ENCODE assay signal across 30 cellular contexts in the genomic region with DNA sequence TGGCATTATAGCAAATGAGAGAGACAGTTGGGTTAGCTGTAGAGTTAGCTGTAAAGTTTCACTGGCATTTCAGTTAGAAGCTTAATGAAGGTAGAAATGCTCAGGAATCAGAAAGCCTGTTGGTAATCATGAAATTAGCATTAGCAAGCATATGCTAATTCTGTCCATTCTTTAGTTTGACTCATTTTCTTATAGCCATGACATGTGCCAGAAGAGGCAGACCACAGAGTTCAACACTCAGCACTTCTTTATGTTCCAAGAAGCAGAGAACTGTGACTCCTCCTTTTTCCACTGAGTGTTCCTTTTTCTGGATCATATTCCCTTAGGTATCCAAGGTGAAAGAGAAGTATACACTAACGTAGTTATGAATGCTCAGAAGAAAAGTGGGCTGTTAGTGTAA.
"Had no signal": no experiment of that assay in that cellular context is flagged by ENCODE, and none has a peak within 500 bp of the region (broad histone marks: within the 10 kb centered on the region; RNA-seq: fewer than 3 reads in every experiment).

No MANE protein-coding gene starts in this region.

- H3K36me3 Mint-ChIP-seq: activated CD8-positive, alpha-beta memory T cell treated with anti-CD3 and anti-CD28 coated beads, Interleukin-2, amount 10 ng/mL, durations not matched to agents 7 days and 5 days; mesothelial cell of epicardium; stimulated activated effector memory CD8-positive, alpha-beta T cell treated with anti-CD3 and anti-CD28 coated beads, Interleukin-12 subunit alpha, Interleukin-12 subunit beta, amount 100 ng/mL, for 72 hours had no signal

- H3K27ac Mint-ChIP-seq: activated CD4-positive, alpha-beta T cell treated with anti-CD3 and anti-CD28 coated beads for 36 hours; activated CD8-positive, alpha-beta memory T cell treated with anti-CD3 and anti-CD28 coated beads, Interleukin-2, amount 10 ng/mL, durations not matched to agents 7 days and 5 days; activated CD8-positive, alpha-beta T cell treated with anti-CD3 and anti-CD28 coated beads, Interleukin-2, amount 10 ng/mL, durations not matched to agents 7 days and 5 days; activated naive CD8-positive, alpha-beta T cell treated with anti-CD3 and anti-CD28 coated beads for 36 hours; activated T-cell treated with anti-CD3 and anti-CD28 coated beads, Interleukin-2, amount 50 U/mL, for 72 hours; effector memory CD8-positive, alpha-beta T cell; mesothelial cell of epicardium; naive B cell; nephron progenitor cell; stimulated activated effector memory CD8-positive, alpha-beta T cell treated with anti-CD3 and anti-CD28 coated beads, Interleukin-12 subunit alpha, Interleukin-12 subunit beta, amount 100 ng/mL, for 72 hours; stimulated activated naive CD8-positive, alpha-beta T cell treated with anti-CD3 and anti-CD28 coated beads, Interleukin-15, Interleukin-2, amounts not matched to agents 100 ng/mL and 50 ng/mL, for 24 hours; T-cell had no signal

- H3K27me3 Mint-ChIP-seq: activated CD4-positive, alpha-beta T cell treated with anti-CD3 and anti-CD28 coated beads for 36 hours; activated CD8-positive, alpha-beta memory T cell treated with anti-CD3 and anti-CD28 coated beads, Interleukin-2, amount 10 ng/mL, durations not matched to agents 7 days and 5 days; activated naive CD8-positive, alpha-beta T cell treated with anti-CD3 and anti-CD28 coated beads for 36 hours; effector memory CD8-positive, alpha-beta T cell; naive B cell; stimulated activated naive CD8-positive, alpha-beta T cell treated with anti-CD3 and anti-CD28 coated beads, Interleukin-15, Interleukin-2, amounts not matched to agents 100 ng/mL and 50 ng/mL, for 24 hours; T-cell had no signal

- H3K4me3 ChIP-seq: body of pancreas, cardiac muscle cell, colonic mucosa, dorsolateral prefrontal cortex, heart right ventricle, thoracic aorta had no signal

- H3K27ac ChIP-seq: body of pancreas, cardiac muscle cell, colonic mucosa, dorsolateral prefrontal cortex, heart right ventricle, neutrophil, thoracic aorta had no signal

- H3K36me3 ChIP-seq: cardiac muscle cell, colonic mucosa, heart right ventricle, neutrophil, thoracic aorta had no signal

- DNase-seq: activated CD4-positive, alpha-beta T cell treated with anti-CD3 and anti-CD28 coated beads for 36 hours; activated CD4-positive, CD25-positive, alpha-beta regulatory T cell; activated CD8-positive, alpha-beta memory T cell treated with anti-CD3 and anti-CD28 coated beads, Interleukin-2, amount 10 ng/mL, durations not matched to agents 7 days and 5 days; activated CD8-positive, alpha-beta T cell treated with anti-CD3 and anti-CD28 coated beads, Interleukin-2, amount 10 ng/mL, durations not matched to agents 7 days and 5 days; activated naive CD4-positive, alpha-beta T cell treated with Interleukin-2 at 50 U/mL for 16 hours; activated naive CD8-positive, alpha-beta T cell treated with anti-CD3 and anti-CD28 coated beads for 36 hours; activated T-cell treated with anti-CD3 and anti-CD28 coated beads, Interleukin-2, amount 50 U/mL, for 72 hours; amniotic stem cell; body of pancreas; cerebellar nuclear complex; colonic mucosa; dorsolateral prefrontal cortex; effector memory CD8-positive, alpha-beta T cell; foreskin melanocyte; heart right ventricle; left ventricle myocardium superior; naive B cell; nephron progenitor cell; small intestine; stimulated activated CD4-positive, alpha-beta T cell treated with anti-CD3 and anti-CD28 coated beads, Interleukin-4, amount 100 ng/mL, for 24 hours; T-cell had no signal

- H3K4me1 ChIP-seq: body of pancreas, colonic mucosa, heart right ventricle had no signal

- FAIRE-seq: small intestine, urothelium cell line had no signal

- ATAC-seq: activated CD4-positive, alpha-beta T cell treated with anti-CD3 and anti-CD28 coated beads for 36 hours; activated CD8-positive, alpha-beta memory T cell treated with anti-CD3 and anti-CD28 coated beads, Interleukin-2, amount 10 ng/mL, durations not matched to agents 7 days and 5 days; activated CD8-positive, alpha-beta T cell treated with anti-CD3 and anti-CD28 coated beads, Interleukin-2, amount 10 ng/mL, durations not matched to agents 7 days and 5 days; activated T-cell treated with anti-CD3 and anti-CD28 coated beads, Interleukin-2, amount 50 U/mL, for 72 hours; body of pancreas; effector memory CD8-positive, alpha-beta T cell; esophagus mucosa; heart right ventricle; left ventricle myocardium superior; sciatic nerve; stimulated activated effector memory CD8-positive, alpha-beta T cell treated with anti-CD3 and anti-CD28 coated beads, Interleukin-12 subunit alpha, Interleukin-12 subunit beta, amount 100 ng/mL, for 72 hours; T-cell had no signal

- H3K27me3 ChIP-seq: body of pancreas, cardiac muscle cell, colonic mucosa, dorsolateral prefrontal cortex, heart right ventricle, neutrophil had no signal

- H3K4me3 Mint-ChIP-seq: activated CD4-positive, alpha-beta T cell treated with anti-CD3 and anti-CD28 coated beads for 36 hours; activated CD8-positive, alpha-beta memory T cell treated with anti-CD3 and anti-CD28 coated beads, Interleukin-2, amount 10 ng/mL, durations not matched to agents 7 days and 5 days; activated CD8-positive, alpha-beta T cell treated with anti-CD3 and anti-CD28 coated beads, Interleukin-2, amount 10 ng/mL, durations not matched to agents 7 days and 5 days; activated naive CD8-positive, alpha-beta T cell treated with anti-CD3 and anti-CD28 coated beads for 36 hours; activated T-cell treated with anti-CD3 and anti-CD28 coated beads, Interleukin-2, amount 50 U/mL, for 72 hours; effector memory CD8-positive, alpha-beta T cell; mesothelial cell of epicardium; nephron progenitor cell; stimulated activated effector memory CD8-positive, alpha-beta T cell treated with anti-CD3 and anti-CD28 coated beads, Interleukin-12 subunit alpha, Interleukin-12 subunit beta, amount 100 ng/mL, for 72 hours; stimulated activated naive CD8-positive, alpha-beta T cell treated with anti-CD3 and anti-CD28 coated beads, Interleukin-15, Interleukin-2, amounts not matched to agents 100 ng/mL and 50 ng/mL, for 24 hours; T-cell had no signal

- H3K9me3 ChIP-seq: colonic mucosa, neutrophil, thoracic aorta had no signal

- H3K4me1 Mint-ChIP-seq: activated CD4-positive, alpha-beta T cell treated with anti-CD3 and anti-CD28 coated beads for 36 hours; activated CD8-positive, alpha-beta memory T cell treated with anti-CD3 and anti-CD28 coated beads, Interleukin-2, amount 10 ng/mL, durations not matched to agents 7 days and 5 days; activated naive CD8-positive, alpha-beta T cell treated with anti-CD3 and anti-CD28 coated beads for 36 hours; mesothelial cell of epicardium; naive B cell; nephron progenitor cell; stimulated activated effector memory CD8-positive, alpha-beta T cell treated with anti-CD3 and anti-CD28 coated beads, Interleukin-12 subunit alpha, Interleukin-12 subunit beta, amount 100 ng/mL, for 72 hours; T-cell had no signal
